In genomic region chr5:120396186-120396585, GRCh38 we compare ENCODE assay signal across 19 cellular contexts.
DNase-seq lines count a peak whose midpoint lies in the region; ATAC-seq and TF ChIP-seq lines count a peak whose summit lies in the region.
"Had no signal": no experiment of that assay in that cellular context is flagged by ENCODE, and none has a peak within 500 bp of the region (broad histone marks: within the 10 kb centered on the region; RNA-seq: fewer than 3 reads in every experiment).

No MANE protein-coding gene starts in this region.

- POLR2A ChIA-PET in RWPE1 (lab: Yijun Ruan, JAX; ENCODE audit: low non-redundant PET) = no interaction called here

- no peaks in the 10 kb centered on the region for H3K36me3 ChIP-seq in fibroblast of lung (ENCODE audit: control insufficient read depth, insufficient read depth, low read length)
- H3K36me3 ChIP-seq in spleen = no peaks in the 10 kb centered on the region
- H3K36me3 ChIP-seq: ascending aorta, BLaER1, MG63, suprapubic skin had no signal

- H3K4me3 ChIP-seq in fibroblast of lung (replicated peaks in 1 of 4; ENCODE audit: control extremely low read depth in 1 of 4, insufficient read depth in 1 of 4, low read depth in 3 of 4, low read length in 4 of 4) = no peak overlapping the region
- no peak overlapping the region for H3K4me3 ChIP-seq in retinal pigment epithelial cell (ENCODE audit: low read length)
- H3K4me3 ChIP-seq in spleen = no peak overlapping the region
- H3K4me3 ChIP-seq: ascending aorta, BLaER1, MG63, skin epidermis, suprapubic skin had no signal

- H3K4me1 ChIP-seq in fibroblast of lung (ENCODE audit: control insufficient read depth, extremely low read depth, insufficient read depth, low read length) = no peaks in the 10 kb centered on the region
- H3K4me1 ChIP-seq in spleen = no peaks in the 10 kb centered on the region
- H3K4me1 ChIP-seq: ascending aorta, BLaER1, parathyroid adenoma, suprapubic skin had no signal

- H3K27me3 Mint-ChIP-seq in effector memory CD8-positive, alpha-beta T cell = no peaks in the 10 kb centered on the region
- H3K27me3 Mint-ChIP-seq: naive thymus-derived CD4-positive, alpha-beta T cell had no signal

- ATAC-seq in effector memory CD8-positive, alpha-beta T cell (replicated peaks) = no peak
- ATAC-seq in GM18519 (IDR thresholded peaks at IDR 0.05; ENCODE audit: low FRiP score, unreplicated experiment) = no peak
- ATAC-seq: naive thymus-derived CD4-positive, alpha-beta T cell had no signal

- H3K4me3 Mint-ChIP-seq in effector memory CD8-positive, alpha-beta T cell = no peak overlapping the region
- H3K4me3 Mint-ChIP-seq: naive thymus-derived CD4-positive, alpha-beta T cell had no signal

- DNase-seq in GM04503 (ENCODE audit: low read depth) = peak; percentile 64
- DNase-seq in RWPE1 (ENCODE audit: low spot score) = peak; percentile 41
- peak; percentile 45 to 48 for DNase-seq in fibroblast of lung (ENCODE audit: low read depth in 2 of 2)
- peak; percentile 92 for DNase-seq in retinal pigment epithelial cell (ENCODE audit: low read depth)
- DNase-seq in effector memory CD8-positive, alpha-beta T cell = no peak
- DNase-seq in NK-92 (lab: John Stamatoyannopoulos, UW; ENCODE audit: unreplicated experiment) = no peak
- DNase-seq in spleen = no peak
- DNase-seq: activated CD4-positive, alpha-beta T cell treated with anti-CD3 and anti-CD28 coated beads for 48 hours; GF-D8; MG63; naive thymus-derived CD4-positive, alpha-beta T cell; NCI-H146; stimulated activated CD4-positive, alpha-beta T cell treated with anti-CD3 and anti-CD28 coated beads, Interleukin-4, amount 100 ng/mL, for 4 hours had no signal

- no peaks in the 10 kb centered on the region for H4K20me1 ChIP-seq in fibroblast of lung (ENCODE audit: control insufficient read depth, extremely low read depth, insufficient read depth, low read length)
- H4K20me1 ChIP-seq: BLaER1 had no signal

- no peak for TF ChIP-seq CTCF in RWPE1 (conservative IDR thresholded peaks at IDR 0.05; ENCODE audit: low read depth)
- TF ChIP-seq CTCF in fibroblast of lung (conservative IDR thresholded peaks at IDR 0.05 in 1 of 2, IDR thresholded peaks at IDR 0.05 in 1 of 2; ENCODE audit: low read depth in 1 of 2, low read length in 2 of 2) = no peak
- no peak for TF ChIP-seq CTCF in retinal pigment epithelial cell (conservative IDR thresholded peaks at IDR 0.05; ENCODE audit: low read depth, low read length)
- no peak for TF ChIP-seq CTCF in spleen (IDR thresholded peaks at IDR 0.05 in 8 of 11, conservative IDR thresholded peaks at IDR 0.05 in 3 of 11)

- H3K27ac Mint-ChIP-seq in effector memory CD8-positive, alpha-beta T cell = no peak overlapping the region
- H3K27ac Mint-ChIP-seq: naive thymus-derived CD4-positive, alpha-beta T cell had no signal

- H3K27ac ChIP-seq in RWPE1 = no peak overlapping the region
- no peak overlapping the region for H3K27ac ChIP-seq in fibroblast of lung (ENCODE audit: insufficient read depth, low read length)
- H3K27ac ChIP-seq in spleen = no peak overlapping the region
- H3K27ac ChIP-seq: ascending aorta, BLaER1, parathyroid adenoma, skin epidermis, suprapubic skin had no signal

- H3K4me1 Mint-ChIP-seq in effector memory CD8-positive, alpha-beta T cell (ENCODE audit: low read depth in 2 of 2) = no peaks in the 10 kb centered on the region
- H3K4me1 Mint-ChIP-seq: naive thymus-derived CD4-positive, alpha-beta T cell had no signal

- H3K9ac ChIP-seq in fibroblast of lung (ENCODE audit: insufficient read depth, low read length) = no peak overlapping the region
- H3K9ac ChIP-seq: BLaER1, parathyroid adenoma had no signal

- no peak for TF ChIP-seq POLR2A in spleen (IDR thresholded peaks at IDR 0.05)

- intact Hi-C loops in spleen (cut with DNase I; ENCODE audit: low total_unique reads) = no loop called here

- H3K27me3 ChIP-seq in fibroblast of lung (ENCODE audit: control insufficient read depth, insufficient read depth, low read length) (no peaks in the 10 kb centered on the region), spleen (replicated peaks in 1 of 7) (no peaks in the 10 kb centered on the region)
- H3K27me3 ChIP-seq: ascending aorta, BLaER1, MG63, suprapubic skin had no signal

- no peak overlapping the region for H3K4me2 ChIP-seq in fibroblast of lung (ENCODE audit: extremely low read depth, insufficient read depth, low read length)
- H3K4me2 ChIP-seq: BLaER1 had no signal

- no peak overlapping the region for H2AFZ ChIP-seq in fibroblast of lung (ENCODE audit: low read length)
- H2AFZ ChIP-seq: parathyroid adenoma had no signal

- no peaks in the 10 kb centered on the region for H3K36me3 Mint-ChIP-seq in effector memory CD8-positive, alpha-beta T cell (ENCODE audit: insufficient read depth)

- H3K79me2 ChIP-seq in fibroblast of lung (ENCODE audit: control insufficient read depth, insufficient read depth, low read length) = no peaks in the 10 kb centered on the region
- H3K79me2 ChIP-seq: parathyroid adenoma had no signal

- H3K9me3 Mint-ChIP-seq in effector memory CD8-positive, alpha-beta T cell = peaks cover 10 to 22% of the 10 kb centered on the region in 2 donors

- H3K9me3 ChIP-seq in fibroblast of lung (ENCODE audit: control insufficient read depth, insufficient read depth, low read depth, low read length) (no peaks in the 10 kb centered on the region), spleen (peaks cover 0 to 24% (median 2%) of the 10 kb centered on the region in 8 donors)
- H3K9me3 ChIP-seq: ascending aorta, suprapubic skin had no signal

- CTCF ChIA-PET in RWPE1 (lab: Yijun Ruan, JAX) = no interaction called here

Comparison
In these comparisons a context has a peak if more than half of its experiments do, and no peak if none do; other contexts are left out.
1. DNase-seq: peak in GM04503 (single experiment), RWPE1 (single experiment), fibroblast of lung (2 of 2) and retinal pigment epithelial cell (single experiment); none in effector memory CD8-positive, alpha-beta T cell (0 of 3), NK-92 (single experiment) and spleen (single experiment).